ENCODE assay signal across 40 cellular contexts in genomic region chrX:10465254-10465653, GRCh38.
"Had no signal": no experiment of that assay in that cellular context is flagged by ENCODE, and none has a peak within 500 bp of the region (broad histone marks: within the 10 kb centered on the region; RNA-seq: fewer than 3 reads in every experiment).

No MANE protein-coding gene starts in this region.

- H3K36me3 ChIP-seq: ascending aorta, brain microvascular endothelial cell, breast epithelium had no signal

- H3K9me3 Mint-ChIP-seq: activated CD4-positive, alpha-beta memory T cell treated with anti-CD3 and anti-CD28 coated beads, Interleukin-2, amount 10 ng/mL, durations not matched to agents 7 days and 5 days; activated CD4-positive, alpha-beta T cell treated with anti-CD3 and anti-CD28 coated beads, Interleukin-2, amount 10 ng/mL, durations not matched to agents 7 days and 5 days; activated naive CD4-positive, alpha-beta T cell treated with anti-CD3 and anti-CD28 coated beads, Interleukin-2, amount 10 ng/mL, durations not matched to agents 7 days and 5 days; activated naive CD4-positive, alpha-beta T cell treated with anti-CD3 and anti-CD28 coated beads, Interleukin-2, amount 50 U/mL, for 24 hours; activated naive CD8-positive, alpha-beta T cell treated with anti-CD3 and anti-CD28 coated beads, Interleukin-2, amount 10 ng/mL, durations not matched to agents 7 days and 5 days; activated naive CD8-positive, alpha-beta T cell treated with anti-CD3 and anti-CD28 coated beads, Interleukin-2, amount 50 U/mL, for 24 hours; activated T-helper 2 cell treated with anti-CD3 and anti-CD28 coated beads, Interferon-gamma antibody, Interleukin-2, Interleukin-4, amounts not matched to agents 10 μg/mL and 5 μg/mL and 100 μg/mL, durations not matched to agents 14 hours and 24 hours and 36 hours; central memory CD8-positive, alpha-beta T cell; T-helper 1 cell treated with Interleukin-12 subunit alpha and Interleukin-12 subunit beta and Interleukin-4 antibody, amounts not matched to agents 30 μg/mL and 1 μg/mL, for 36 hours; T-helper 2 cell treated with Interferon-gamma antibody and Interleukin-4, amounts not matched to agents 5 μg/mL and 100 μg/mL, for 36 hours had no signal

- H3K4me3 Mint-ChIP-seq: activated CD4-positive, alpha-beta memory T cell treated with anti-CD3 and anti-CD28 coated beads, Interleukin-2, amount 10 ng/mL, durations not matched to agents 7 days and 5 days; activated CD4-positive, alpha-beta T cell treated with anti-CD3 and anti-CD28 coated beads for 36 hours; activated CD4-positive, alpha-beta T cell treated with anti-CD3 and anti-CD28 coated beads, Interleukin-2, amount 10 ng/mL, durations not matched to agents 7 days and 5 days; activated CD8-positive, alpha-beta memory T cell treated with anti-CD3 and anti-CD28 coated beads, Interleukin-2, amount 10 ng/mL, durations not matched to agents 7 days and 5 days; activated CD8-positive, alpha-beta T cell treated with anti-CD3 and anti-CD28 coated beads, Interleukin-2, amount 10 ng/mL, durations not matched to agents 7 days and 5 days; activated naive CD4-positive, alpha-beta T cell treated with anti-CD3 and anti-CD28 coated beads, Interleukin-2, amount 10 ng/mL, durations not matched to agents 7 days and 5 days; activated naive CD4-positive, alpha-beta T cell treated with anti-CD3 and anti-CD28 coated beads, Interleukin-2, amount 50 U/mL, for 24 hours; activated naive CD8-positive, alpha-beta T cell; activated naive CD8-positive, alpha-beta T cell treated with anti-CD3 and anti-CD28 coated beads, Interleukin-2, amount 10 ng/mL, durations not matched to agents 7 days and 5 days; activated naive CD8-positive, alpha-beta T cell treated with anti-CD3 and anti-CD28 coated beads, Interleukin-2, amount 50 U/mL, for 24 hours; activated T-cell treated with anti-CD3 and anti-CD28 coated beads, Interleukin-2, amount 50 U/mL, for 24 hours; central memory CD8-positive, alpha-beta T cell; T-helper 1 cell treated with Interleukin-12 subunit alpha and Interleukin-12 subunit beta and Interleukin-4 antibody, amounts not matched to agents 30 μg/mL and 1 μg/mL, for 36 hours; T-helper 2 cell treated with Interferon-gamma antibody and Interleukin-4, amounts not matched to agents 5 μg/mL and 100 μg/mL, for 36 hours had no signal

- H3K4me1 ChIP-seq: ascending aorta, body of pancreas, breast epithelium had no signal

- H3K27me3 ChIP-seq: ascending aorta, body of pancreas, brain microvascular endothelial cell had no signal

- H3K27me3 Mint-ChIP-seq: activated CD4-positive, alpha-beta memory T cell treated with anti-CD3 and anti-CD28 coated beads, Interleukin-2, amount 10 ng/mL, durations not matched to agents 7 days and 5 days; activated CD4-positive, alpha-beta T cell treated with anti-CD3 and anti-CD28 coated beads for 36 hours; activated CD4-positive, alpha-beta T cell treated with anti-CD3 and anti-CD28 coated beads, Interleukin-2, amount 10 ng/mL, durations not matched to agents 7 days and 5 days; activated CD8-positive, alpha-beta memory T cell treated with anti-CD3 and anti-CD28 coated beads, Interleukin-2, amount 10 ng/mL, durations not matched to agents 7 days and 5 days; activated naive CD4-positive, alpha-beta T cell treated with anti-CD3 and anti-CD28 coated beads, Interleukin-2, amount 10 ng/mL, durations not matched to agents 7 days and 5 days; activated naive CD4-positive, alpha-beta T cell treated with anti-CD3 and anti-CD28 coated beads, Interleukin-2, amount 50 U/mL, for 24 hours; activated naive CD8-positive, alpha-beta T cell; activated naive CD8-positive, alpha-beta T cell treated with anti-CD3 and anti-CD28 coated beads, Interleukin-2, amount 10 ng/mL, durations not matched to agents 7 days and 5 days; activated naive CD8-positive, alpha-beta T cell treated with anti-CD3 and anti-CD28 coated beads, Interleukin-2, amount 50 U/mL, for 24 hours; central memory CD8-positive, alpha-beta T cell had no signal

- H3K36me3 Mint-ChIP-seq: activated CD8-positive, alpha-beta memory T cell treated with anti-CD3 and anti-CD28 coated beads, Interleukin-2, amount 10 ng/mL, durations not matched to agents 7 days and 5 days; activated naive CD4-positive, alpha-beta T cell treated with anti-CD3 and anti-CD28 coated beads, Interleukin-2, amount 10 ng/mL, durations not matched to agents 7 days and 5 days; activated naive CD4-positive, alpha-beta T cell treated with anti-CD3 and anti-CD28 coated beads, Interleukin-2, amount 50 U/mL, for 24 hours; activated naive CD8-positive, alpha-beta T cell; activated naive CD8-positive, alpha-beta T cell treated with anti-CD3 and anti-CD28 coated beads, Interleukin-2, amount 10 ng/mL, durations not matched to agents 7 days and 5 days had no signal

- H3K9me3 ChIP-seq: ascending aorta, body of pancreas, breast epithelium had no signal

- H3K27ac ChIP-seq: ascending aorta, body of pancreas, brain microvascular endothelial cell, breast epithelium, VCaP had no signal

- DNase-seq: activated CD4-positive, alpha-beta memory T cell treated with anti-CD3 and anti-CD28 coated beads, Interleukin-2, amount 10 ng/mL, durations not matched to agents 7 days and 5 days; activated CD4-positive, alpha-beta T cell treated with anti-CD3 and anti-CD28 coated beads for 1 hour; activated CD4-positive, alpha-beta T cell treated with anti-CD3 and anti-CD28 coated beads for 36 hours; activated CD4-positive, alpha-beta T cell treated with anti-CD3 and anti-CD28 coated beads for 48 hours; activated CD4-positive, alpha-beta T cell treated with anti-CD3 and anti-CD28 coated beads, Interleukin-2, amount 10 ng/mL, durations not matched to agents 7 days and 5 days; activated CD4-positive, alpha-beta T cell treated with anti-CD3 and anti-CD28 coated beads, Interleukin-2, amount 50 U/mL, for 48 hours; activated CD4-positive, CD25-positive, alpha-beta regulatory T cell; activated CD8-positive, alpha-beta memory T cell treated with anti-CD3 and anti-CD28 coated beads for 24 hours; activated CD8-positive, alpha-beta memory T cell treated with anti-CD3 and anti-CD28 coated beads, Interleukin-2, amount 10 ng/mL, durations not matched to agents 7 days and 5 days; activated CD8-positive, alpha-beta memory T cell treated with anti-CD3 and anti-CD28 coated beads, Interleukin-2, amount 50 U/mL, for 48 hours; activated CD8-positive, alpha-beta T cell treated with anti-CD3 and anti-CD28 coated beads, Interleukin-2, amount 10 ng/mL, durations not matched to agents 7 days and 5 days; activated effector memory CD4-positive, alpha-beta T cell treated with Interleukin-2 at 50 U/mL for 16 hours; activated gamma-delta T cell; activated naive CD4-positive, alpha-beta T cell treated with anti-CD3 and anti-CD28 coated beads, Interleukin-2, amount 10 ng/mL, durations not matched to agents 7 days and 5 days; activated naive CD4-positive, alpha-beta T cell treated with Interleukin-2 at 50 U/mL for 16 hours; activated naive CD8-positive, alpha-beta T cell treated with anti-CD3 and anti-CD28 coated beads, Interleukin-2, amount 10 ng/mL, durations not matched to agents 7 days and 5 days; activated naive CD8-positive, alpha-beta T cell treated with anti-CD3 and anti-CD28 coated beads, Interleukin-2, amount 50 U/mL, for 24 hours; activated T-cell treated with anti-CD3 and anti-CD28 coated beads, Interleukin-2, amount 50 U/mL, for 24 hours; activated T-cell treated with anti-CD3 and anti-CD28 coated beads, Interleukin-2, amount 50 U/mL, for 48 hours; amygdala; anterior cingulate cortex; body of pancreas; brain microvascular endothelial cell; caudate nucleus; cerebellar nuclear complex; SW 1271; T-helper 1 cell; T-helper 2 cell; T-helper 9 cell had no signal

- H3K27ac Mint-ChIP-seq: activated CD4-positive, alpha-beta memory T cell treated with anti-CD3 and anti-CD28 coated beads, Interleukin-2, amount 10 ng/mL, durations not matched to agents 7 days and 5 days; activated CD4-positive, alpha-beta T cell treated with anti-CD3 and anti-CD28 coated beads for 36 hours; activated CD4-positive, alpha-beta T cell treated with anti-CD3 and anti-CD28 coated beads, Interleukin-2, amount 10 ng/mL, durations not matched to agents 7 days and 5 days; activated CD8-positive, alpha-beta memory T cell treated with anti-CD3 and anti-CD28 coated beads, Interleukin-2, amount 10 ng/mL, durations not matched to agents 7 days and 5 days; activated CD8-positive, alpha-beta T cell treated with anti-CD3 and anti-CD28 coated beads, Interleukin-2, amount 10 ng/mL, durations not matched to agents 7 days and 5 days; activated naive CD4-positive, alpha-beta T cell treated with anti-CD3 and anti-CD28 coated beads, Interleukin-2, amount 10 ng/mL, durations not matched to agents 7 days and 5 days; activated naive CD4-positive, alpha-beta T cell treated with anti-CD3 and anti-CD28 coated beads, Interleukin-2, amount 50 U/mL, for 24 hours; activated naive CD8-positive, alpha-beta T cell; activated naive CD8-positive, alpha-beta T cell treated with anti-CD3 and anti-CD28 coated beads, Interleukin-2, amount 10 ng/mL, durations not matched to agents 7 days and 5 days; activated naive CD8-positive, alpha-beta T cell treated with anti-CD3 and anti-CD28 coated beads, Interleukin-2, amount 50 U/mL, for 24 hours; activated T-cell treated with anti-CD3 and anti-CD28 coated beads, Interleukin-2, amount 50 U/mL, for 24 hours; activated T-helper 2 cell treated with anti-CD3 and anti-CD28 coated beads, Interferon-gamma antibody, Interleukin-2, Interleukin-4, amounts not matched to agents 10 μg/mL and 5 μg/mL and 100 μg/mL, durations not matched to agents 14 hours and 24 hours and 36 hours; T-helper 1 cell treated with Interleukin-12 subunit alpha and Interleukin-12 subunit beta and Interleukin-4 antibody, amounts not matched to agents 30 μg/mL and 1 μg/mL, for 36 hours; T-helper 2 cell treated with Interferon-gamma antibody and Interleukin-4, amounts not matched to agents 5 μg/mL and 100 μg/mL, for 36 hours had no signal

- H3K4me1 Mint-ChIP-seq: activated CD4-positive, alpha-beta memory T cell treated with anti-CD3 and anti-CD28 coated beads, Interleukin-2, amount 10 ng/mL, durations not matched to agents 7 days and 5 days; activated CD4-positive, alpha-beta T cell treated with anti-CD3 and anti-CD28 coated beads for 36 hours; activated CD4-positive, alpha-beta T cell treated with anti-CD3 and anti-CD28 coated beads, Interleukin-2, amount 10 ng/mL, durations not matched to agents 7 days and 5 days; activated CD8-positive, alpha-beta memory T cell treated with anti-CD3 and anti-CD28 coated beads, Interleukin-2, amount 10 ng/mL, durations not matched to agents 7 days and 5 days; activated naive CD4-positive, alpha-beta T cell treated with anti-CD3 and anti-CD28 coated beads, Interleukin-2, amount 10 ng/mL, durations not matched to agents 7 days and 5 days; activated naive CD4-positive, alpha-beta T cell treated with anti-CD3 and anti-CD28 coated beads, Interleukin-2, amount 50 U/mL, for 24 hours; activated naive CD8-positive, alpha-beta T cell treated with anti-CD3 and anti-CD28 coated beads, Interleukin-2, amount 10 ng/mL, durations not matched to agents 7 days and 5 days; activated naive CD8-positive, alpha-beta T cell treated with anti-CD3 and anti-CD28 coated beads, Interleukin-2, amount 50 U/mL, for 24 hours; central memory CD8-positive, alpha-beta T cell had no signal

- FAIRE-seq: TTC549 had no signal

- H3K4me3 ChIP-seq: ascending aorta, body of pancreas, breast epithelium had no signal

- ATAC-seq: activated CD4-positive, alpha-beta T cell treated with anti-CD3 and anti-CD28 coated beads for 36 hours; activated CD4-positive, CD25-positive, alpha-beta regulatory T cell treated with anti-CD3 and anti-CD28 coated beads, Interleukin-2, amount 50 U/mL, for 24 hours; activated CD8-positive, alpha-beta memory T cell treated with anti-CD3 and anti-CD28 coated beads, Interleukin-2, amount 10 ng/mL, durations not matched to agents 7 days and 5 days; activated CD8-positive, alpha-beta T cell treated with anti-CD3 and anti-CD28 coated beads, Interleukin-2, amount 10 ng/mL, durations not matched to agents 7 days and 5 days; activated naive CD8-positive, alpha-beta T cell treated with anti-CD3 and anti-CD28 coated beads, Interleukin-2, amount 50 U/mL, for 24 hours; body of pancreas had no signal
